Comparison of ENCODE assay signal across 12 cellular contexts in the genomic region with DNA sequence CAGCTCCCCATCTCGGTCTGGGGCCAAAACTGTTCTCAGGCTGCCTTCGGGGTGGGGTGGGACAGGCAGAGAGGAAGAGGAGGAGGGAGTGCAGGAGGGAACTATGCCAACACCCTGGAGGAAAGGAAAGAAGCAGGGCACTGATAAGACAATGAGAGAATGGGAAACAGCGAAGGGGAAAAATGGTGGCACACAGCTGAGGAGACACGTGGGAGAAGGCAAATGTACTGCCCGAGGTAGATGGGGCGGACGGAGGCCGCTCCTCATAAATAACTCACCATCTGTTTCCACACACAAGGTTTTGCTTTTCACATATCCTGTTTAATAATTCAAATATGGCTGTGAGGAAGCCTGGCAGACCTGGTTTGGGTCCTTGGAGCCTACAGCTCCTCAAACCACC.
"Had no signal": no experiment of that assay in that cellular context is flagged by ENCODE, and none has a peak within 500 bp of the region (broad histone marks: within the 10 kb centered on the region; RNA-seq: fewer than 3 reads in every experiment).

No MANE protein-coding gene starts in this region.

- DNase-seq: activated CD4-positive, alpha-beta T cell treated with anti-CD3 and anti-CD28 coated beads, Interleukin-2, amount 50 U/mL, for 4 hours; activated naive CD4-positive, alpha-beta T cell treated with Interleukin-2 at 50 U/mL for 16 hours; activated T-cell treated with anti-CD3 and anti-CD28 coated beads for 4 hours; anterior cingulate cortex; esophagus squamous epithelium; hypothalamus; left ventricle myocardium inferior; natural killer cell; right lobe of liver; SW 1271; testis had no signal

- FAIRE-seq: urothelium cell line had no signal

- H3K27ac ChIP-seq: esophagus squamous epithelium, left ventricle myocardium inferior, right lobe of liver, testis had no signal

- H3K9me3 ChIP-seq: esophagus squamous epithelium, left ventricle myocardium inferior, right lobe of liver, testis had no signal

- H3K4me1 ChIP-seq: right lobe of liver, testis had no signal

- H3K4me3 ChIP-seq: esophagus squamous epithelium, left ventricle myocardium inferior, right lobe of liver, testis had no signal

- H3K27me3 ChIP-seq: esophagus squamous epithelium, right lobe of liver, testis had no signal
